Comparison of ENCODE assay signal across 19 cellular contexts in genomic region chr1:12114340-12114683, GRCh38.
"Had no signal": no experiment of that assay in that cellular context is flagged by ENCODE, and none has a peak within 500 bp of the region (broad histone marks: within the 10 kb centered on the region; RNA-seq: fewer than 3 reads in every experiment).

No MANE protein-coding gene starts in this region.

- H3K4me1 ChIP-seq: esophagus squamous epithelium, gastrocnemius medialis, left lung, lower lobe of right lung had no signal

- H3K9me3 ChIP-seq: esophagus squamous epithelium, gastrocnemius medialis, heart right ventricle, left lung, lower lobe of right lung had no signal

- H3K36me3 ChIP-seq: esophagus squamous epithelium, gastrocnemius medialis, heart right ventricle, left lung, lower lobe of right lung had no signal

- H3K27ac ChIP-seq: coronary artery, epithelial cell of prostate, esophagus squamous epithelium, gastrocnemius medialis, left lung, lower lobe of right lung had no signal

- H3K27me3 ChIP-seq: gastrocnemius medialis, left lung had no signal

- DNase-seq: effector CD8-positive, alpha-beta T cell; effector memory CD8-positive, alpha-beta T cell; endodermal cell; erythroblast; esophagus squamous epithelium; foreskin melanocyte; gastrocnemius medialis; glutamatergic neuron; head of caudate nucleus; heart right ventricle; hippocampal formation; left cardiac atrium; left ventricle myocardium superior; lower lobe of right lung; midbrain had no signal

- H3K4me3 ChIP-seq: coronary artery, esophagus squamous epithelium, gastrocnemius medialis, heart right ventricle, left lung, lower lobe of right lung had no signal

- ATAC-seq: esophagus mucosa, gastrocnemius medialis, heart right ventricle, lower lobe of right lung had no signal
